Comparison of ENCODE assay signal across 22 cellular contexts in the genomic region with DNA sequence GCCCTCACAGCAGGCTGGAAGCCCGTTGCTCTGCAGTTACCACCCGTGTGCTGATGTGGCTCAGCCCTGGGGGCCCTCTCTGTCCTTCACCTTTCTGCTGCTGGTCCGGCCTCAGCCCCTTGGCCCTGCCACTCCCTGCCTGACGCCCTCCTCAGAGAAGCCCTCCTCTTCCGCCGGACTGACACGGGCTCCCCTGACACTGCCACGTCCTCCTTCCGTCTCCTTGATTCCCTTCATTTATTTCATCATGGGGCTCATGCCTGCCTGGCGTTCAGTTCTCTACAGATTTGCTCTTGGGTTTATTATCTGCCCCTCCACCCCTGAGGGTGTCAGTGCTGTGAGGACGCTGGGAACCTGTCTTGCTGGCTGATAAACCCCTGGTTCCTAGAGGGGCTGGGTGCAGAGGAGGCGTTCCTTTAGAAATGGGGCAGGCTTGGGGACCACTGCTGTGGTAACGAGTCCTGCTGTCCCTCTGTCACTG. TPM values are rescaled to one million over a fixed set of nuclear protein-coding genes. Genes with fewer than 3 reads are reported as not detected.
"Had no signal": no experiment of that assay in that cellular context is flagged by ENCODE, and none has a peak within 500 bp of the region (broad histone marks: within the 10 kb centered on the region; RNA-seq: fewer than 3 reads in every experiment).

No MANE protein-coding gene starts in this region.

- H3K9me3 Mint-ChIP-seq: activated B cell treated with CpG ODN at 0.5 μM for 24 hours; activated CD4-positive, alpha-beta T cell treated with anti-CD3 and anti-CD28 coated beads, Interleukin-2, amount 10 ng/mL, durations not matched to agents 7 days and 5 days; activated naive CD4-positive, alpha-beta T cell treated with anti-CD3 and anti-CD28 coated beads for 36 hours; activated T-cell treated with anti-CD3 and anti-CD28 coated beads, Interleukin-2, amount 50 U/mL, for 4 hours; central memory CD8-positive, alpha-beta T cell; memory B cell; naive thymus-derived CD8-positive, alpha-beta T cell; T-helper 2 cell treated with Interferon-gamma antibody and Interleukin-4, amounts not matched to agents 5 μg/mL and 100 μg/mL, for 36 hours; type B pancreatic cell had no signal

- H3K27me3 Mint-ChIP-seq: activated B cell treated with CpG ODN at 0.5 μM for 24 hours; activated CD4-positive, alpha-beta T cell treated with anti-CD3 and anti-CD28 coated beads, Interleukin-2, amount 10 ng/mL, durations not matched to agents 7 days and 5 days; naive thymus-derived CD8-positive, alpha-beta T cell; type B pancreatic cell had no signal

- ATAC-seq: activated CD8-positive, alpha-beta T cell treated with anti-CD3 and anti-CD28 coated beads, Interleukin-2, amount 10 ng/mL, durations not matched to agents 7 days and 5 days; activated T-cell treated with anti-CD3 and anti-CD28 coated beads, Interleukin-2, amount 50 U/mL, for 4 hours; esophagus mucosa; heart right ventricle; left lung; naive thymus-derived CD8-positive, alpha-beta T cell; stimulated activated naive CD8-positive, alpha-beta T cell treated with anti-CD3 and anti-CD28 coated beads, Interleukin-15, Interleukin-2, amounts not matched to agents 100 U/mL and 50 U/mL, for 24 hours had no signal

- H3K27ac ChIP-seq: brain microvascular endothelial cell, colonic mucosa, heart right ventricle, left lung, SK-N-MC had no signal

- H3K4me3 ChIP-seq: colonic mucosa, heart right ventricle, left lung, SK-N-MC had no signal

- H3K27me3 ChIP-seq: brain microvascular endothelial cell, colonic mucosa, heart right ventricle had no signal

- H3K4me1 Mint-ChIP-seq: activated B cell treated with CpG ODN at 0.5 μM for 24 hours; central memory CD8-positive, alpha-beta T cell; memory B cell had no signal

- DNase-seq: activated B cell treated with CpG ODN at 0.5 μM for 24 hours; activated CD4-positive, alpha-beta T cell treated with anti-CD3 and anti-CD28 coated beads, Interleukin-2, amount 10 ng/mL, durations not matched to agents 7 days and 5 days; activated CD8-positive, alpha-beta memory T cell treated with anti-CD3 and anti-CD28 coated beads, Interleukin-2, amount 50 U/mL, for 4 hours; activated CD8-positive, alpha-beta T cell treated with anti-CD3 and anti-CD28 coated beads, Interleukin-2, amount 10 ng/mL, durations not matched to agents 7 days and 5 days; activated naive CD4-positive, alpha-beta T cell treated with anti-CD3 and anti-CD28 coated beads for 36 hours; activated T-cell treated with anti-CD3 and anti-CD28 coated beads, Interleukin-2, amount 50 U/mL, for 4 hours; anterior cingulate cortex; brain microvascular endothelial cell; colonic mucosa; heart right ventricle; retina; stimulated activated CD4-positive, alpha-beta T cell treated with anti-CD3 and anti-CD28 coated beads, Interleukin-12 subunit alpha, Interleukin-12 subunit beta, amount 100 ng/mL, for 4 hours; stimulated activated CD4-positive, alpha-beta T cell treated with anti-CD3 and anti-CD28 coated beads, Interleukin-1b, Interleukin-23, amount 100 ng/mL, for 48 hours; stimulated activated naive CD8-positive, alpha-beta T cell treated with anti-CD3 and anti-CD28 coated beads, Interleukin-15, Interleukin-2, amounts not matched to agents 100 U/mL and 50 U/mL, for 24 hours had no signal

- H3K27ac Mint-ChIP-seq: activated B cell treated with CpG ODN at 0.5 μM for 24 hours; activated CD4-positive, alpha-beta T cell treated with anti-CD3 and anti-CD28 coated beads, Interleukin-2, amount 10 ng/mL, durations not matched to agents 7 days and 5 days; activated CD8-positive, alpha-beta T cell treated with anti-CD3 and anti-CD28 coated beads, Interleukin-2, amount 10 ng/mL, durations not matched to agents 7 days and 5 days; activated naive CD4-positive, alpha-beta T cell treated with anti-CD3 and anti-CD28 coated beads for 36 hours; memory B cell; T-helper 2 cell treated with Interferon-gamma antibody and Interleukin-4, amounts not matched to agents 5 μg/mL and 100 μg/mL, for 36 hours; type B pancreatic cell had no signal

- H3K36me3 Mint-ChIP-seq: memory B cell; naive thymus-derived CD8-positive, alpha-beta T cell; type B pancreatic cell had no signal

- H3K9me3 ChIP-seq: colonic mucosa, heart right ventricle, left lung had no signal

- H3K4me3 Mint-ChIP-seq: activated B cell treated with CpG ODN at 0.5 μM for 24 hours; activated CD4-positive, alpha-beta T cell treated with anti-CD3 and anti-CD28 coated beads, Interleukin-2, amount 10 ng/mL, durations not matched to agents 7 days and 5 days; activated CD8-positive, alpha-beta T cell treated with anti-CD3 and anti-CD28 coated beads, Interleukin-2, amount 10 ng/mL, durations not matched to agents 7 days and 5 days; activated naive CD4-positive, alpha-beta T cell treated with anti-CD3 and anti-CD28 coated beads for 36 hours; activated T-cell treated with anti-CD3 and anti-CD28 coated beads, Interleukin-2, amount 50 U/mL, for 4 hours; central memory CD8-positive, alpha-beta T cell; memory B cell; naive thymus-derived CD8-positive, alpha-beta T cell; T-helper 2 cell treated with Interferon-gamma antibody and Interleukin-4, amounts not matched to agents 5 μg/mL and 100 μg/mL, for 36 hours had no signal

- H3K36me3 ChIP-seq: brain microvascular endothelial cell, colonic mucosa, left lung had no signal

- H3K4me1 ChIP-seq: colonic mucosa, left lung had no signal

RNA-seq across cellular contexts. Expression of gene FBLN2, which starts 19.6 kb away (rescaled TPM):
- total RNA-seq: activated CD4-positive, alpha-beta T cell treated with anti-CD3 and anti-CD28 coated beads, Interleukin-2, amount 10 ng/mL, durations not matched to agents 7 days and 5 days; activated naive CD4-positive, alpha-beta T cell treated with anti-CD3 and anti-CD28 coated beads for 36 hours had no signal
